In the genomic region with DNA sequence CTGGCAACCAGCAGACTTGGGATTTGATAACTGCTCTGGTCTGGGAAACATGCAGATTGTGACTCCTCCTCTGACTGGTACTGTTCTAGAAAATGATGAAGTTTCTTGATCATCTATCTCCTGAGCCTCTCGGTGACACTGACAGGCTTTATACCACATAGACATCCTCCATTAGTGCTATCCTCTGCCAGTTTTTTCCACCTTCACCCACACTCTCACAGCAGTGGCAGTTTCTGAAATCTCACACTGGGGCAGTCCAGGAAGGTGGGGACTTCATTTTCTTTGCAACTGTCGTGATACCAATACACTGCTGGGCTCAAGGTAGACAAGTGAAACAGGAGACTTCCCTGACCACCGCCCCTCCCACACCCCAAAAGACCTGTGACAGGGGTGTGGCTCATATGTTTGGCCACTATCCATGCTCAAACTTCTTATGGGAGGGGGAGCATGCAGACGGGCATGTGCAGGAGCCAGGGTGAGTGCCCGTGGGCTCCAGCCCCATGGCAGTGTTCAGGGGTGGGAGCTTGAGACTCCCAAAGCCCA, we compare ENCODE assay signal across 22 cellular contexts.
DNase-seq lines count a peak whose midpoint lies in the region; ATAC-seq and TF ChIP-seq lines count a peak whose summit lies in the region.
"Had no signal": no experiment of that assay in that cellular context is flagged by ENCODE, and none has a peak within 500 bp of the region (broad histone marks: within the 10 kb centered on the region; RNA-seq: fewer than 3 reads in every experiment).

No MANE protein-coding gene starts in this region.

- no peak overlapping the region for H3K4me2 ChIP-seq in GM23338

- peaks cover 2% of the 10 kb centered on the region; the same call in 1 of the 3 replicates for H3K36me3 Mint-ChIP-seq in GM23338 (ENCODE audit: low read depth)
- H3K36me3 Mint-ChIP-seq in osteocyte (ENCODE audit: unreplicated experiment) = no peaks in the 10 kb centered on the region
- no peaks in the 10 kb centered on the region for H3K36me3 Mint-ChIP-seq in Caco-2 (ENCODE audit: insufficient read depth, unreplicated experiment)
- H3K36me3 Mint-ChIP-seq in progenitor cell of endocrine pancreas (ENCODE audit: insufficient read depth) = peaks cover 3% of the 10 kb centered on the region

- H3K9me3 Mint-ChIP-seq in GM23338 (peaks cover 4% of the 10 kb centered on the region; the same call in 1 of the 3 replicates), osteocyte (ENCODE audit: unreplicated experiment) (no peaks in the 10 kb centered on the region), Caco-2 (ENCODE audit: unreplicated experiment) (no peaks in the 10 kb centered on the region), progenitor cell of endocrine pancreas (ENCODE audit: low read depth) (peaks cover 9% of the 10 kb centered on the region)
- H3K9me3 Mint-ChIP-seq: CD8-positive, alpha-beta memory T cell had no signal

- 58% methylated on average over 5 of the region's 5 CpGs for WGBS in esophagus muscularis mucosa

- no peak for TF ChIP-seq EP300 in esophagus muscularis mucosa (IDR thresholded peaks at IDR 0.05)

- H3K4me3 Mint-ChIP-seq in GM23338 (no peak overlapping the region), osteocyte (ENCODE audit: unreplicated experiment) (no peak overlapping the region), Caco-2 (ENCODE audit: unreplicated experiment) (no peak overlapping the region), progenitor cell of endocrine pancreas (ENCODE audit: low read depth) (no peak overlapping the region)
- H3K4me3 Mint-ChIP-seq: CD8-positive, alpha-beta memory T cell; stimulated activated naive B cell treated with anti-CD40 and anti-IgM and Interleukin-4, amounts not matched to agents 10 μg/mL and 1 μg/mL and 100 μg/mL, for 72 hours had no signal

- no peak for TF ChIP-seq POLR2A in esophagus muscularis mucosa (IDR thresholded peaks at IDR 0.05; ENCODE audit: low read depth)

- TF ChIP-seq CTCF in GM23338 (conservative IDR thresholded peaks at IDR 0.05; ENCODE audit: low read depth in 2 of 2) (no peak), esophagus muscularis mucosa (IDR thresholded peaks at IDR 0.05) (no peak), osteocyte (IDR thresholded peaks at IDR 0.05) (no peak), Caco-2 (IDR thresholded peaks at IDR 0.05; ENCODE audit: insufficient read depth in 1 of 2, low read depth in 1 of 2, low read length in 1 of 2, severe bottlenecking in 1 of 2, unreplicated experiment in 1 of 2) (no peak), progenitor cell of endocrine pancreas (IDR thresholded peaks at IDR 0.05; ENCODE audit: unreplicated experiment) (no peak)

- H3K27ac Mint-ChIP-seq in GM23338 (no peak overlapping the region), osteocyte (ENCODE audit: unreplicated experiment) (peak overlapping the region; percentile 81), Caco-2 (ENCODE audit: unreplicated experiment) (no peak overlapping the region), progenitor cell of endocrine pancreas (no peak overlapping the region)
- H3K27ac Mint-ChIP-seq: stimulated activated naive B cell treated with anti-CD40 and anti-IgM and Interleukin-4, amounts not matched to agents 10 μg/mL and 1 μg/mL and 100 μg/mL, for 72 hours had no signal

- no peak for ATAC-seq in GM23338
- no peak for ATAC-seq in HG02970 (IDR thresholded peaks at IDR 0.05; ENCODE audit: low FRiP score, unreplicated experiment)
- ATAC-seq: left lung; stimulated activated naive B cell treated with anti-CD40 and anti-IgM and Interleukin-4, amounts not matched to agents 10 μg/mL and 1 μg/mL and 100 μg/mL, for 72 hours had no signal

- no peaks in the 10 kb centered on the region for H4K20me1 ChIP-seq in GM23338 (replicated peaks; ENCODE audit: insufficient read depth)

- H3K27me3 ChIP-seq in ACC112 (ENCODE audit: insufficient read depth, low read length) (no peaks in the 10 kb centered on the region), GM23338 (ENCODE audit: insufficient read depth) (no peaks in the 10 kb centered on the region), esophagus muscularis mucosa (no peaks in the 10 kb centered on the region), Caco-2 (replicated peaks; ENCODE audit: control insufficient read depth, insufficient read depth, low read length) (no peaks in the 10 kb centered on the region)
- H3K27me3 ChIP-seq: left lung, SJCRH30, upper lobe of left lung had no signal

- BruUV-seq in Caco-2 (replicated peaks; lab: Mats Ljungman, UMichigan) = no TSS peak

- intact Hi-C loops in esophagus muscularis mucosa (cut with DNase I) = no loop called here
- intact Hi-C loops in Caco-2 (cut with micrococcal nuclease; ENCODE audit: unreplicated experiment) = no loop called here

- H3K27me3 Mint-ChIP-seq in GM23338 (ENCODE audit: insufficient read depth, low read depth, poor library complexity) (peaks cover 5% of the 10 kb centered on the region), osteocyte (ENCODE audit: unreplicated experiment) (peaks cover 8% of the 10 kb centered on the region), Caco-2 (ENCODE audit: insufficient read depth, unreplicated experiment) (peaks cover 16% of the 10 kb centered on the region), progenitor cell of endocrine pancreas (peaks cover 7% of the 10 kb centered on the region)

- DNase-seq in GM23338 (ENCODE audit: low spot score) (no peak), esophagus muscularis mucosa (ENCODE audit: extremely low spot score) (no peak), osteocyte (ENCODE audit: extremely low spot score, unreplicated experiment) (peak; percentile 56), Caco-2 (no peak), NCI-H524 treated with DMSO at 0.1 percent for 48 hours (lab: John Stamatoyannopoulos, UW) (no peak), progenitor cell of endocrine pancreas (ENCODE audit: low spot score, unreplicated experiment) (no peak)
- DNase-seq: activated CD4-positive, alpha-beta T cell treated with anti-CD3 and anti-CD28 coated beads, Interleukin-2, amount 50 U/mL, for 1 hour; activated naive CD4-positive, alpha-beta T cell treated with Interleukin-2 at 50 U/mL for 16 hours; CD8-positive, alpha-beta memory T cell; DMS79 treated with DMSO at 0.1 percent for 48 hours; effector memory CD4-positive, alpha-beta T cell; glutamatergic neuron; Karpas-422; left lung; NCI-H187; NCI-H2227 treated with DMSO at 0.1 percent for 48 hours; stimulated activated naive B cell treated with anti-CD40 and anti-IgM and Interleukin-4, amounts not matched to agents 10 μg/mL and 1 μg/mL and 100 μg/mL, for 72 hours; T-helper 2 cell; upper lobe of left lung had no signal

- H3K27ac ChIP-seq in ACC112 (ENCODE audit: low read depth, low read length) (peak overlapping the region; percentile 70), GM23338 (ENCODE audit: low read depth) (no peak overlapping the region), esophagus muscularis mucosa (replicated peaks in 1 of 4) (peak overlapping the region; percentile 65 to 93 (median 84))
- H3K27ac ChIP-seq: left lung, SJCRH30 had no signal

- H3K4me1 ChIP-seq in ACC112 (ENCODE audit: control insufficient read depth, insufficient read depth, low read length, unreplicated experiment) (peaks cover 10% of the 10 kb centered on the region), GM23338 (ENCODE audit: insufficient read depth) (no peaks in the 10 kb centered on the region), esophagus muscularis mucosa (peaks cover 44 to 56% (median 51%) of the 10 kb centered on the region in 4 donors), Caco-2 (0 out of 2 replicates have a peak, but pooled peaks cover 8% of the 10 kb centered on the region)

- H3K9me2 ChIP-seq in GM23338 (ENCODE audit: insufficient read depth) = no peaks in the 10 kb centered on the region

- H3K36me3 ChIP-seq in ACC112 (ENCODE audit: insufficient read depth, low read length) (no peaks in the 10 kb centered on the region), GM23338 (ENCODE audit: insufficient read depth) (no peaks in the 10 kb centered on the region), esophagus muscularis mucosa (no peaks in the 10 kb centered on the region), Caco-2 (ENCODE audit: control insufficient read depth, insufficient read depth, low read length) (no peaks in the 10 kb centered on the region)
- H3K36me3 ChIP-seq: left lung, SJCRH30, upper lobe of left lung had no signal

- H2AFZ ChIP-seq in ACC112 (ENCODE audit: low read length, unreplicated experiment) (peak overlapping the region; percentile 84), GM23338 (peak overlapping the region; percentile 84)

- no peaks in the 10 kb centered on the region for H3K79me2 ChIP-seq in ACC112 (ENCODE audit: control insufficient read depth, insufficient read depth, low read length, unreplicated experiment)
- no peaks in the 10 kb centered on the region for H3K79me2 ChIP-seq in GM23338 (replicated peaks; ENCODE audit: insufficient read depth)

- H3K9me3 ChIP-seq in esophagus muscularis mucosa = peaks cover 0 to 10% (median 4%) of the 10 kb centered on the region in 4 donors
- H3K9me3 ChIP-seq in Caco-2 = no peaks in the 10 kb centered on the region
- H3K9me3 ChIP-seq: SJCRH30 had no signal

- POLR2A ChIA-PET in Caco-2 (lab: Charles Lee) = interaction anchor here (0.6 kb wide), 1 partner anchor 445 kb away, joined by 11 read pairs; no protein-coding TSS in a partner anchor

- H3F3A ChIP-seq in GM23338 (replicated peaks; ENCODE audit: low read depth) = no peaks in the 10 kb centered on the region

- H3K4me1 Mint-ChIP-seq in GM23338 (peaks cover 3% of the 10 kb centered on the region; the same call in 1 of the 3 replicates), osteocyte (ENCODE audit: unreplicated experiment) (peaks cover 36% of the 10 kb centered on the region), Caco-2 (ENCODE audit: low read depth, unreplicated experiment) (no peaks in the 10 kb centered on the region), progenitor cell of endocrine pancreas (ENCODE audit: low read depth) (peaks cover 20% of the 10 kb centered on the region)
- H3K4me1 Mint-ChIP-seq: CD8-positive, alpha-beta memory T cell had no signal

- CTCF ChIA-PET in Caco-2 (lab: Charles Lee) = no interaction called here

- no peak overlapping the region for H3K4me3 ChIP-seq in ACC112 (ENCODE audit: low read depth, low read length)
- no peak overlapping the region for H3K4me3 ChIP-seq in GM23338
- no peak overlapping the region for H3K4me3 ChIP-seq in esophagus muscularis mucosa
- no peak overlapping the region for H3K4me3 ChIP-seq in Caco-2 (ENCODE audit: low read depth, low read length)
- H3K4me3 ChIP-seq: left lung, SJCRH30, upper lobe of left lung had no signal

TF ChIP-seq in GM23338, 12 proteins besides CTCF, POLR2A, EP300 and RAD21:
- no peak for TF ChIP-seq ZNF114 (CRISPR knock-in tag; IDR thresholded peaks at IDR 0.05)
